Comparison of ENCODE assay signal across 13 cellular contexts in the genomic region with DNA sequence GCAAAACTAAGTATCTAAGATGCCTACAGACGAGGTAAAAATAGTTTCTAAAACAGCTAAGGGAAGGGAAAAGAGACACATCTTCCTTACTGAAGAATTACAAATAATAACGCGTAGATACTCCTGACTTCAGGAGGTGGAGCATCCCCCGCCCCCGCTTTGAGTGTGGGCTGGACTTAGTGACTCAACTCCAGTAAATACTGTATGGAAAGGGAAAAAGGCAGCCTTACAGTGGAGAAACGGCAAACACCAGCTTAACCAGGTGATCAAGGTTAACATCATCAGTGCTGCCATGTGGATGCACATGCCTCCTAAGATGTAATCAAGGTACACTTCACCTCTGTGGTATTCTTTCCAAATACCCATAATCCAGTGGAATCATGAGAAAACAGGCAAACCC. TPM values are rescaled to one million over a fixed set of nuclear protein-coding genes. Genes with fewer than 3 reads are reported as not detected.
DNase-seq lines count a peak whose midpoint lies in the region; ATAC-seq and TF ChIP-seq lines count a peak whose summit lies in the region.
"Had no signal": no experiment of that assay in that cellular context is flagged by ENCODE, and none has a peak within 500 bp of the region (broad histone marks: within the 10 kb centered on the region; RNA-seq: fewer than 3 reads in every experiment).

No MANE protein-coding gene starts in this region.

- H3K36me3 Mint-ChIP-seq in natural killer cell, result no peaks in the 10 kb centered on the region

- no peak overlapping the region for H3K4me3 ChIP-seq in fibroblast of pulmonary artery (replicated peaks; ENCODE audit: low read depth, low read length)
- H3K4me3 ChIP-seq: right atrium auricular region had no signal

- no peaks in the 10 kb centered on the region for H3K9me3 Mint-ChIP-seq in natural killer cell
- H3K9me3 Mint-ChIP-seq: activated naive CD8-positive, alpha-beta T cell treated with anti-CD3 and anti-CD28 coated beads for 36 hours; stimulated activated effector memory CD8-positive, alpha-beta T cell treated with anti-CD3 and anti-CD28 coated beads, Interleukin-12 subunit alpha, Interleukin-12 subunit beta, amount 100 ng/mL, for 72 hours had no signal

- no peak overlapping the region for H3K27ac Mint-ChIP-seq in natural killer cell
- H3K27ac Mint-ChIP-seq: activated naive CD8-positive, alpha-beta T cell treated with anti-CD3 and anti-CD28 coated beads for 36 hours; stimulated activated effector memory CD8-positive, alpha-beta T cell treated with anti-CD3 and anti-CD28 coated beads, Interleukin-12 subunit alpha, Interleukin-12 subunit beta, amount 100 ng/mL, for 72 hours had no signal

- no peaks in the 10 kb centered on the region for H3K4me1 Mint-ChIP-seq in natural killer cell
- H3K4me1 Mint-ChIP-seq: stimulated activated effector memory CD8-positive, alpha-beta T cell treated with anti-CD3 and anti-CD28 coated beads, Interleukin-12 subunit alpha, Interleukin-12 subunit beta, amount 100 ng/mL, for 72 hours had no signal

- ATAC-seq in omental fat pad (ENCODE audit: low FRiP score) (peak; percentile 88), SK-N-SH treated with all-trans-retinoic acid at 6 μM for 48 hours (no peak; the same call in 2 of the 3 replicates), natural killer cell (no peak), HG02981 (IDR thresholded peaks at IDR 0.05; ENCODE audit: unreplicated experiment) (no peak)
- ATAC-seq: stimulated activated effector memory CD8-positive, alpha-beta T cell treated with anti-CD3 and anti-CD28 coated beads, Interleukin-12 subunit alpha, Interleukin-12 subunit beta, amount 100 ng/mL, for 72 hours had no signal

- TF ChIP-seq CTCF in fibroblast of pulmonary artery (IDR thresholded peaks at IDR 0.05; ENCODE audit: low read length, missing control alignments) (no peak), omental fat pad (IDR thresholded peaks at IDR 0.05) (no peak), natural killer cell (IDR thresholded peaks at IDR 0.05) (no peak)

- DNase-seq in EL (peak; percentile 19), SW480 (ENCODE audit: low spot score) (peak; percentile 37), fibroblast of pulmonary artery (ENCODE audit: low read depth) (peak; percentile 41), omental fat pad (ENCODE audit: low spot score) (no peak), natural killer cell (no peak), NCI-H2029 treated with DMSO at 0.1 percent for 48 hours (lab: John Stamatoyannopoulos, UW) (no peak)
- DNase-seq: activated naive CD8-positive, alpha-beta T cell treated with anti-CD3 and anti-CD28 coated beads for 36 hours; NCI-H2171; stimulated activated CD4-positive, alpha-beta T cell treated with anti-CD3 and anti-CD28 coated beads, Interleukin-4, amount 100 ng/mL, for 24 hours had no signal

- no peak overlapping the region for H3K4me3 Mint-ChIP-seq in natural killer cell
- H3K4me3 Mint-ChIP-seq: activated naive CD8-positive, alpha-beta T cell treated with anti-CD3 and anti-CD28 coated beads for 36 hours; stimulated activated effector memory CD8-positive, alpha-beta T cell treated with anti-CD3 and anti-CD28 coated beads, Interleukin-12 subunit alpha, Interleukin-12 subunit beta, amount 100 ng/mL, for 72 hours had no signal

- H3K27me3 Mint-ChIP-seq in natural killer cell (ENCODE audit: low read depth in 2 of 2), result no peaks in the 10 kb centered on the region
- H3K27me3 Mint-ChIP-seq: activated naive CD8-positive, alpha-beta T cell treated with anti-CD3 and anti-CD28 coated beads for 36 hours had no signal

- intact Hi-C loops in natural killer cell (cut with micrococcal nuclease), result no loop called here

TF ChIP-seq in SK-N-SH treated with all-trans-retinoic acid at 6 μM for 48 hours, 23 proteins besides CTCF, POLR2A, EP300 and RAD21:
- TF ChIP-seq ZNF8 (CRISPR knock-in tag; IDR thresholded peaks at IDR 0.05) (no peak), ZC3H10 (CRISPR knock-in tag; IDR thresholded peaks at IDR 0.05) (no peak), ESRRG (CRISPR knock-in tag; IDR thresholded peaks at IDR 0.05) (no peak), CSDC2 (CRISPR knock-in tag; IDR thresholded peaks at IDR 0.05) (no peak)
- TF ChIP-seq, protein P1, sequence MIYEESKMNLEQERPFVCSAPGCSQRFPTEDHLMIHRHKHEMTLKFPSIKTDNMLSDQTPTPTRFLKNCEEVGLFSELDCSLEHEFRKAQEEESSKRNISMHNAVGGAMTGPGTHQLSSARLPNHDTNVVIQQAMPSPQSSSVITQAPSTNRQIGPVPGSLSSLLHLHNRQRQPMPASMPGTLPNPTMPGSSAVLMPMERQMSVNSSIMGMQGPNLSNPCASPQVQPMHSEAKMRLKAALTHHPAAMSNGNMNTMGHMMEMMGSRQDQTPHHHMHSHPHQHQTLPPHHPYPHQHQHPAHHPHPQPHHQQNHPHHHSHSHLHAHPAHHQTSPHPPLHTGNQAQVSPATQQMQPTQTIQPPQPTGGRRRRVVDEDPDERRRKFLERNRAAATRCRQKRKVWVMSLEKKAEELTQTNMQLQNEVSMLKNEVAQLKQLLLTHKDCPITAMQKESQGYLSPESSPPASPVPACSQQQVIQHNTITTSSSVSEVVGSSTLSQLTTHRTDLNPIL (CRISPR knock-in tag; IDR thresholded peaks at IDR 0.05; ENCODE audit: low read depth), result no peak

RNA-seq across cellular contexts. Expression of a gene that starts 47.9 kb away (rescaled TPM):
- total RNA-seq in omental fat pad, result 100 to 1,000 TPM; 130 to 213 (median 167) TPM
- total RNA-seq in natural killer cell, result 10 to 100 TPM; 43.1 to 58.8 (median 53.0) TPM

RNA-seq across cellular contexts. Expression of a gene that starts 48.2 kb away (rescaled TPM):
- total RNA-seq in omental fat pad (100 to 1,000 TPM; 144 to 196 (median 159) TPM), natural killer cell (10 to 100 TPM; 66.6 to 76.1 (median 68.9) TPM)

RNA-seq across cellular contexts. Expression of a gene that starts 53.3 kb away (rescaled TPM):
- total RNA-seq in omental fat pad, result 10 to 100 TPM in 2 of 4 donors, 1 to 10 TPM in 2; 8.3 to 26.3 (median 14.0) TPM
- 10 to 100 TPM; 28.1 to 47.6 (median 36.4) TPM for total RNA-seq in natural killer cell

RNA-seq across cellular contexts. Expression of a gene that starts 53.9 kb away (rescaled TPM):
- total RNA-seq in omental fat pad, result under 1 TPM in 1 of 4 donors, not detected in 3; 0.09 TPM
- total RNA-seq in natural killer cell, result 1 to 10 TPM in 2 of 3 donors, under 1 TPM in 1; 0.97 to 2.1 (median 2.1) TPM
- total RNA-seq: right atrium auricular region had no signal

Comparison
In these comparisons a context has a peak if more than half of its experiments do, and no peak if none do; other contexts are left out.
1. DNase-seq: peak in EL (single experiment), SW480 (single experiment) and fibroblast of pulmonary artery (single experiment); none in omental fat pad (single experiment), natural killer cell (single experiment) and NCI-H2029 treated with DMSO at 0.1 percent for 48 hours (single experiment).